ENCODE assay signal across 9 cellular contexts in genomic region chr9:137459601-137460362, GRCh38. TPM values are rescaled to one million over a fixed set of nuclear protein-coding genes. Genes with fewer than 3 reads are reported as not detected.
A peak's percentile ranks its signal among the peaks of the same experiment; 100 is the strongest.
DNase-seq lines count a peak whose midpoint lies in the region; FAIRE-seq and TF ChIP-seq lines count a peak whose summit lies in the region.
"Had no signal": no experiment of that assay in that cellular context is flagged by ENCODE, and none has a peak within 500 bp of the region (broad histone marks: within the 10 kb centered on the region; RNA-seq: fewer than 3 reads in every experiment).

No MANE protein-coding gene starts in this region.

- BruUV-seq in PC-9 (replicated peaks; lab: Mats Ljungman, UMichigan) (no TSS peak), endothelial cell of umbilical vein (replicated peaks; lab: Mats Ljungman, UMichigan) (no TSS peak)

- no peaks in the 10 kb centered on the region for H3K27me3 ChIP-seq in BJ (ENCODE audit: control insufficient read depth, insufficient read depth, low read length)
- H3K27me3 ChIP-seq in PC-9 (ENCODE audit: insufficient read depth, low read depth), result no peaks in the 10 kb centered on the region
- no peaks in the 10 kb centered on the region for H3K27me3 ChIP-seq in endothelial cell of umbilical vein (ENCODE audit: control insufficient read depth in 2 of 2, insufficient read depth in 2 of 2, low read length in 2 of 2)
- H3K27me3 ChIP-seq in neural progenitor cell, result peaks cover 48% of the 10 kb centered on the region

- H4K20me1 ChIP-seq in PC-9 (ENCODE audit: insufficient read depth) (no peaks in the 10 kb centered on the region), endothelial cell of umbilical vein (replicated peaks; ENCODE audit: control insufficient read depth, extremely low read depth, insufficient read depth, low read length) (no peaks in the 10 kb centered on the region), neural progenitor cell (ENCODE audit: low read depth) (peaks cover 38% of the 10 kb centered on the region)

- H3K9ac ChIP-seq in endothelial cell of umbilical vein (replicated peaks; ENCODE audit: extremely low read depth, insufficient read depth, low read length) (peak overlapping the region; percentile 75), neural progenitor cell (no peak overlapping the region)

- H3K27ac ChIP-seq in PC-9, result no peak overlapping the region
- no peak overlapping the region for H3K27ac ChIP-seq in endothelial cell of umbilical vein (ENCODE audit: insufficient read depth, low read depth, low read length)
- H3K27ac ChIP-seq in neural progenitor cell, result no peak overlapping the region

- H3F3A ChIP-seq in PC-9 (ENCODE audit: insufficient read depth, low read depth), result peaks cover 9% of the 10 kb centered on the region; the same call in 1 of the 2 replicates
- peaks cover 4% of the 10 kb centered on the region for H3F3A ChIP-seq in neural progenitor cell (ENCODE audit: low read depth)

- no peaks in the 10 kb centered on the region for H3K9me2 ChIP-seq in PC-9 (ENCODE audit: insufficient read depth)

- no peak for DNase-seq in BJ (ENCODE audit: low read depth)
- no peak for DNase-seq in PC-9
- no peak for DNase-seq in endothelial cell of umbilical vein (ENCODE audit: low read depth, low spot score)
- DNase-seq in neural progenitor cell (ENCODE audit: low spot score), result no peak
- DNase-seq in SHP77 treated with DMSO at 0.1 percent for 48 hours (lab: John Stamatoyannopoulos, UW), result no peak
- no peak for DNase-seq in DMS53 treated with DMSO at 0.1 percent for 48 hours (lab: John Stamatoyannopoulos, UW; ENCODE audit: unreplicated experiment)
- no peak for DNase-seq in DMS53 (lab: John Stamatoyannopoulos, UW)
- DNase-seq in NCI-H2081 treated with DMSO at 0.1 percent for 48 hours (lab: John Stamatoyannopoulos, UW), result no peak
- DNase-seq: SIG-M5 had no signal

- H3K36me3 ChIP-seq in BJ (ENCODE audit: control insufficient read depth, insufficient read depth, low read length), result peaks cover 10% of the 10 kb centered on the region
- H3K36me3 ChIP-seq in PC-9 (ENCODE audit: low read depth), result peaks cover 3% of the 10 kb centered on the region; the same call in 1 of the 2 replicates
- H3K36me3 ChIP-seq in endothelial cell of umbilical vein (ENCODE audit: control insufficient read depth in 2 of 2, extremely low read depth in 1 of 2, insufficient read depth in 2 of 2, low read length in 2 of 2), result no peaks in the 10 kb centered on the region
- no peaks in the 10 kb centered on the region for H3K36me3 ChIP-seq in neural progenitor cell

- H3K27ac Mint-ChIP-seq in neural progenitor cell, result peak overlapping the region; percentile 83

- no peaks in the 10 kb centered on the region for H3K9me1 ChIP-seq in endothelial cell of umbilical vein (replicated peaks; ENCODE audit: control insufficient read depth, extremely low read depth, insufficient read depth, low read length)

- no peaks in the 10 kb centered on the region for H3K9me3 Mint-ChIP-seq in neural progenitor cell

- peak overlapping the region; percentile 73 for H3K4me3 Mint-ChIP-seq in neural progenitor cell

- no peak for FAIRE-seq in endothelial cell of umbilical vein (lab: Jason Lieb, UNC)

- H3K4me3 ChIP-seq in BJ (ENCODE audit: low read depth, low read length) (peak overlapping the region; percentile 80), PC-9 (peak overlapping the region; percentile 68; the same call in 1 of the 2 replicates), endothelial cell of umbilical vein (replicated peaks in 1 of 3; ENCODE audit: insufficient read depth in 1 of 3, low read depth in 1 of 3, low read length in 3 of 3) (peak overlapping the region in 1 of 3 experiments; percentile 11), neural progenitor cell (no peak overlapping the region)

- peaks cover 13% of the 10 kb centered on the region for H3K4me1 Mint-ChIP-seq in neural progenitor cell

- CTCF ChIA-PET in BJ (lab: Yijun Ruan, JAX) (interaction anchor here (0.7 to 1.8 kb wide), 4 partner anchors 9 to 75 kb away, joined by 3 to 5 read pairs (median 4); no protein-coding TSS in a partner anchor), PC-9 (lab: Charles Lee) (interaction anchor here (0.5 kb wide), 1 partner anchor 194 kb away, joined by 3 read pairs; no protein-coding TSS in a partner anchor), endothelial cell of umbilical vein (lab: Charles Lee) (interaction anchor here (1.0 to 1.3 kb wide), 4 partner anchors 37 to 173 kb away, joined by 3 to 5 read pairs (median 4); partner anchors contain the start of genes EXD3 and NOXA1)

- peaks cover 2% of the 10 kb centered on the region for H3K36me3 Mint-ChIP-seq in neural progenitor cell

- dilution Hi-C loops in endothelial cell of umbilical vein (cut with MboI; ENCODE audit: extremely low pct_ligation_motif_present, low sequenced_read_pairs), result no loop called here

- H3K9me3 ChIP-seq in PC-9 (ENCODE audit: insufficient read depth, low read depth) (no peaks in the 10 kb centered on the region), endothelial cell of umbilical vein (replicated peaks; ENCODE audit: control insufficient read depth, insufficient read depth, low read length) (no peaks in the 10 kb centered on the region), neural progenitor cell (ENCODE audit: low read depth) (no peaks in the 10 kb centered on the region)

- H3K4me1 ChIP-seq in PC-9 (replicated peaks; ENCODE audit: insufficient read depth) (0 out of 2 replicates have a peak, but pooled peaks cover 4% of the 10 kb centered on the region), endothelial cell of umbilical vein (ENCODE audit: control insufficient read depth, extremely low read depth, insufficient read depth, low read length) (peaks cover 5% of the 10 kb centered on the region), neural progenitor cell (peaks cover 12% of the 10 kb centered on the region)

- H3K79me2 ChIP-seq in PC-9 (ENCODE audit: low read depth) (0 out of 2 replicates have a peak, but pooled peaks cover 3% of the 10 kb centered on the region), endothelial cell of umbilical vein (ENCODE audit: control insufficient read depth, insufficient read depth, low read length) (peaks cover 9% of the 10 kb centered on the region), neural progenitor cell (ENCODE audit: low read depth) (peaks cover 7% of the 10 kb centered on the region)

- TF ChIP-seq POLR2A in endothelial cell of umbilical vein (IDR thresholded peaks at IDR 0.05; ENCODE audit: low read depth, low read length), result no peak

- TF ChIP-seq CTCF in BJ (IDR thresholded peaks at IDR 0.05; ENCODE audit: insufficient read depth, low read depth, low read length), result no peak
- no peak for TF ChIP-seq CTCF in PC-9 (conservative IDR thresholded peaks at IDR 0.05)
- no peak for TF ChIP-seq CTCF in endothelial cell of umbilical vein (IDR thresholded peaks at IDR 0.05; ENCODE audit: extremely low read depth in 1 of 2, insufficient read depth in 1 of 2, low read depth in 1 of 2, low read length in 2 of 2)
- TF ChIP-seq CTCF in neural progenitor cell (IDR thresholded peaks at IDR 0.05), result no peak

- intact Hi-C loops in PC-9 (cut with micrococcal nuclease; ENCODE audit: unreplicated experiment) (loop anchor here (1.0 kb wide), 1 partner anchor 47 kb away; no protein-coding TSS in a partner anchor), endothelial cell of umbilical vein (cut with micrococcal nuclease) (no loop called here)

- POLR2A ChIA-PET in BJ (lab: Charles Lee), result no interaction called here
- POLR2A ChIA-PET in PC-9 (lab: Charles Lee; ENCODE audit: unreplicated experiment), result interaction anchor here (0.6 to 0.7 kb wide), 3 partner anchors 23 to 54 kb away, joined by 3 to 6 read pairs (median 4); no protein-coding TSS in a partner anchor
- POLR2A ChIA-PET in endothelial cell of umbilical vein (lab: Charles Lee), result no interaction called here

- H2AFZ ChIP-seq in PC-9 (peak overlapping the region; percentile 85), endothelial cell of umbilical vein (ENCODE audit: low read depth, low read length) (peak overlapping the region; percentile 74), neural progenitor cell (replicated peaks) (no peak overlapping the region)

- H3K4me2 ChIP-seq in PC-9 (peak overlapping the region; percentile 82), endothelial cell of umbilical vein (ENCODE audit: insufficient read depth, low read length) (peak overlapping the region; percentile 2), neural progenitor cell (peak overlapping the region; percentile 46)

- peaks cover 2% of the 10 kb centered on the region for H3K27me3 Mint-ChIP-seq in neural progenitor cell (ENCODE audit: insufficient read depth, low read depth)

RNA-seq across cellular contexts. Expression of gene NSMF, which starts 0.6 kb away (rescaled TPM):
- 21.5 and 35.7 TPM in 2 replicates for polyA plus RNA-seq in BJ (2011; rRNA removed)
- polyA minus RNA-seq in BJ (2011; rRNA and poly(A)+ RNA removed), result 11.0 and 23.6 TPM in 2 replicates
- 73.4 and 90.4 TPM in 2 replicates for total RNA-seq in PC-9 (2021)
- 43.3 and 45.4 TPM in 2 replicates for total RNA-seq in endothelial cell of umbilical vein
- 53.7 and 66.9 TPM in 2 replicates for polyA plus RNA-seq in endothelial cell of umbilical vein
- 31.4 and 40.5 TPM in 2 replicates for polyA plus RNA-seq in endothelial cell of umbilical vein (2011; cell fraction: cytosol; rRNA removed)
- polyA plus RNA-seq in endothelial cell of umbilical vein (2011; cell fraction: nucleus; rRNA removed), result 152 and 169 TPM in 2 replicates
- 46.1 and 63.1 TPM in 2 replicates for polyA plus RNA-seq in endothelial cell of umbilical vein (2012)
- polyA minus RNA-seq in endothelial cell of umbilical vein, result 18.8 and 27.5 TPM in 2 replicates
- polyA minus RNA-seq in endothelial cell of umbilical vein (2011; cell fraction: cytosol; rRNA and poly(A)+ RNA removed), result 31.5 TPM
- 23.9 and 33.3 TPM in 2 replicates for polyA minus RNA-seq in endothelial cell of umbilical vein (2011; cell fraction: nucleus; rRNA and poly(A)+ RNA removed)
- 17.1 and 62.0 TPM in 2 replicates for total RNA-seq in neural progenitor cell (ENCODE audit: low replicate concordance)

RNA-seq across cellular contexts. Expression of gene ENTPD8, which starts 18.6 kb away (rescaled TPM):
- polyA plus RNA-seq in BJ (2011; rRNA removed) (not detected in 2 replicates), endothelial cell of umbilical vein (0.44 and 0.45 TPM in 2 replicates)
- not detected in 2 replicates for polyA minus RNA-seq in BJ (2011; rRNA and poly(A)+ RNA removed)
- total RNA-seq in PC-9 (2021) (5.4 and 5.9 TPM in 2 replicates), endothelial cell of umbilical vein (0.42 and 0.51 TPM in 2 replicates), neural progenitor cell (ENCODE audit: low replicate concordance) (not detected in 2 replicates)
- 0.14 and 0.21 TPM in 2 replicates for polyA plus RNA-seq in endothelial cell of umbilical vein (2011; cell fraction: cytosol; rRNA removed)
- polyA plus RNA-seq in endothelial cell of umbilical vein (2011; cell fraction: nucleus; rRNA removed), result 2.5 and 3.6 TPM in 2 replicates
- polyA plus RNA-seq in endothelial cell of umbilical vein (2012), result 0.12 and 0.14 TPM in 2 replicates
- polyA minus RNA-seq in endothelial cell of umbilical vein, result not detected in 2 replicates
- not detected for polyA minus RNA-seq in endothelial cell of umbilical vein (2011; cell fraction: cytosol; rRNA and poly(A)+ RNA removed)
- polyA minus RNA-seq in endothelial cell of umbilical vein (2011; cell fraction: nucleus; rRNA and poly(A)+ RNA removed), result 0.24 TPM in 1 of 2 replicates, not detected in the other

RNA-seq across cellular contexts. Expression of gene NOXA1, which starts 36.6 kb away (rescaled TPM):
- polyA plus RNA-seq in BJ (2011; rRNA removed) (0.20 and 0.32 TPM in 2 replicates), endothelial cell of umbilical vein (0.40 and 0.51 TPM in 2 replicates)
- not detected in 2 replicates for polyA minus RNA-seq in BJ (2011; rRNA and poly(A)+ RNA removed)
- total RNA-seq in PC-9 (2021) (10.5 and 22.8 TPM in 2 replicates), endothelial cell of umbilical vein (0.91 and 1.3 TPM in 2 replicates), neural progenitor cell (ENCODE audit: low replicate concordance) (0.39 and 0.65 TPM in 2 replicates)
- polyA plus RNA-seq in endothelial cell of umbilical vein (2011; cell fraction: cytosol; rRNA removed), result 0.20 TPM in 1 of 2 replicates, not detected in the other
- 1.6 and 1.7 TPM in 2 replicates for polyA plus RNA-seq in endothelial cell of umbilical vein (2011; cell fraction: nucleus; rRNA removed)
- 0.13 and 0.52 TPM in 2 replicates for polyA plus RNA-seq in endothelial cell of umbilical vein (2012)
- polyA minus RNA-seq in endothelial cell of umbilical vein, result 0.13 and 0.19 TPM in 2 replicates
- polyA minus RNA-seq in endothelial cell of umbilical vein (2011; cell fraction: cytosol; rRNA and poly(A)+ RNA removed), result 1.8 TPM
- polyA minus RNA-seq in endothelial cell of umbilical vein (2011; cell fraction: nucleus; rRNA and poly(A)+ RNA removed), result 0.67 TPM in 1 of 2 replicates, not detected in the other

RNA-seq across cellular contexts. Expression of gene EXD3, which starts 36.8 kb away (rescaled TPM):
- 4.9 and 5.4 TPM in 2 replicates for polyA plus RNA-seq in BJ (2011; rRNA removed)
- 2.2 and 3.3 TPM in 2 replicates for polyA minus RNA-seq in BJ (2011; rRNA and poly(A)+ RNA removed)
- 23.7 and 38.5 TPM in 2 replicates for total RNA-seq in PC-9 (2021)
- 26.6 and 30.3 TPM in 2 replicates for total RNA-seq in endothelial cell of umbilical vein
- polyA plus RNA-seq in endothelial cell of umbilical vein, result 17.7 and 24.7 TPM in 2 replicates
- 7.6 and 11.8 TPM in 2 replicates for polyA plus RNA-seq in endothelial cell of umbilical vein (2011; cell fraction: cytosol; rRNA removed)
- polyA plus RNA-seq in endothelial cell of umbilical vein (2011; cell fraction: nucleus; rRNA removed), result 34.8 and 44.7 TPM in 2 replicates
- 12.4 and 21.6 TPM in 2 replicates for polyA plus RNA-seq in endothelial cell of umbilical vein (2012)
- 11.0 and 15.0 TPM in 2 replicates for polyA minus RNA-seq in endothelial cell of umbilical vein
- 4.9 TPM for polyA minus RNA-seq in endothelial cell of umbilical vein (2011; cell fraction: cytosol; rRNA and poly(A)+ RNA removed)
- polyA minus RNA-seq in endothelial cell of umbilical vein (2011; cell fraction: nucleus; rRNA and poly(A)+ RNA removed), result 13.0 and 26.5 TPM in 2 replicates
- 4.7 and 25.1 TPM in 2 replicates for total RNA-seq in neural progenitor cell (ENCODE audit: low replicate concordance)

Comparison
In these comparisons a context has a peak if more than half of its experiments do, and no peak if none do; other contexts are left out.
1. H3K4me2 ChIP-seq: peak in every context shown above with its lines; median percentile 82 in PC-9; 46 in neural progenitor cell; 2 in endothelial cell of umbilical vein.